ENCODE assay signal across 1 cellular context in the genomic region with DNA sequence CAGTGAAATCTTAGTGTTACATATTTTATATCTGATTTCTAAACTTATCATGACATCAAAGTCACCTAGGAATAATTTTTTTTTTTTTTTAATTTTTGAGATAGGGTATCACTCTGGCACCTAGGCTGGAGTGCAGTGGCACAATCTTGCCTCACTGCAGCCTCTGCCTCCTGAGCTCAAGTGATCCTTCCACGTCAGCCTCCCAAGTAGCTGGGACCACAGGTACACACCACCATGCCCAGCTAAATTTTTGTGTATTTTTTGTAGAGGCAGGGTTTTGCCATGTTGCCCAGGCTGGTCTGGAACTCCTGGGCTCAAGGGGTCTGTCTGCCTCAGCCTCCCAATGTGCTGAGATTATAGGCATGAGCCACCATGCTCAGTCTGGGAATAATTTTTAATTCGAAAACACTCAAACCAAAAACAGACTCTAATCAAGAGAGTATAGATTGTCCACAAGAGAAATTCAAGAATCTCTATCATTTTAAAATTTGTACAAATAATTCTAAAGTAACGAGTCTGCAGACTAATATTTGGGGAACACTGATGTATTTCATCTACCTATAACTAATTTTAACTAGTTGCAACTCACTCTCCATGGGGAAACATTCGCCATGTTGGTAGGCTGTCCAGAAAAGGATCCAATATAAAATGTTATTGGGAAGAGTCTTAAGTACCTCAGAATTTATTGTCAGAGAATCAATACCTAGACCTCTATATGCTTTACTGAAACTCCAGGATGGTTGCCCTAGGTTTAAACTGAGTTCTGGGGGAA.
TF ChIP-seq lines count a peak whose summit lies in the region.

No MANE protein-coding gene starts in this region.

TF ChIP-seq in A549, 52 proteins besides CTCF, POLR2A, EP300 and RAD21 (continued from another document):
- 0 out of 2 replicates have a peak, but pooled peaks have one; percentile 28 for TF ChIP-seq REST (IDR thresholded peaks at IDR 0.05)
- TF ChIP-seq, protein P1, sequence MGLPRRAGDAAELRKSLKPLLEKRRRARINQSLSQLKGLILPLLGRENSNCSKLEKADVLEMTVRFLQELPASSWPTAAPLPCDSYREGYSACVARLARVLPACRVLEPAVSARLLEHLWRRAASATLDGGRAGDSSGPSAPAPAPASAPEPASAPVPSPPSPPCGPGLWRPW (IDR thresholded peaks at IDR 0.05), result no peak
